8 cellular contexts compared by ENCODE assay signal in the genomic region with DNA sequence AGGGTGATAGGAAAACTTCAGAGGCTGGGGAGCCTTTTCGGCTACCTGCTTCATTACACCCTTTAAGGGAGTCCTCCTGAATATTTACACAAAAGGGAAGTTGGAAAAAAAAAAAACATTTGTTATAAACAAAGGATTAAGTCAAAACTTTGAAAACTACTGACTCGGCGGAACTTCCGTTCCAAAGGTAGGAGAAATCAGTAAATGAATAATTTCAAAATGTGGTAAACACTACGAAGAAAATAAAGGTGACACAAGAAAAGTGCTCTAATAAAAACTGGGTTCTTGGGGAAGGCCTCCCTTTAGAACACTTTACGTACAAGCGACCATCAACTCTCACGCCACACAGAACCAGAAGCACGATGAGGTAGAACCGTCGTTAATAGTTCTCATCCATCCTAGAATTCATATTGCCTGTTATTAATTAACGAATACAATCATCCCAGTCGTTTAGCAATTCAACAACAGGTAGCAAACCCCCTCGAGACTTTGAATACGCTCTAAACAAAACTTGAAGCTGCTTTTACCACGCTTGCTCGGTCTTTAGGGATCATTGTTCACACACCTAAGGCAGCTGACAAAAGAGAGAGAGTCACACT. TPM values are rescaled to one million over a fixed set of nuclear protein-coding genes. Genes with fewer than 3 reads are reported as not detected.
DNase-seq lines count a peak whose midpoint lies in the region; ATAC-seq and TF ChIP-seq lines count a peak whose summit lies in the region.

No MANE protein-coding gene starts in this region.

- H3K27ac ChIP-seq in left ventricle myocardium inferior (replicated peaks), result peak overlapping the region; percentile 98
- peak overlapping the region; percentile 88 for H3K27ac ChIP-seq in mammary epithelial cell (ENCODE audit: insufficient read depth, low read depth, low read length)
- H3K27ac ChIP-seq in uterus, result peak overlapping the region; percentile 94 to 96

- intact Hi-C loops in left ventricle myocardium inferior (cut with micrococcal nuclease) (no loop called here), left ventricle myocardium superior (cut with micrococcal nuclease) (no loop called here), mammary epithelial cell (cut with micrococcal nuclease) (loop anchor here (5.0 to 10.0 kb wide), 2 partner anchors 64 to 1076 kb away; a partner anchor contains a TSS), uterus (cut with DNase I; ENCODE audit: low total_unique reads) (no loop called here)

- H3K36me3 ChIP-seq in left ventricle myocardium inferior (no peaks in the 10 kb centered on the region), mammary epithelial cell (ENCODE audit: insufficient read depth, low read length) (no peaks in the 10 kb centered on the region), uterus (no peaks in the 10 kb centered on the region)

- CTCF ChIA-PET in mammary epithelial cell (lab: Charles Lee; ENCODE audit: low non-redundant PET), result no interaction called here

- BruUV-seq in mammary epithelial cell (replicated peaks; lab: Mats Ljungman, UMichigan), result TSS peak; percentile 44

- no peaks in the 10 kb centered on the region for H4K20me1 ChIP-seq in mammary epithelial cell (ENCODE audit: insufficient read depth, low read length)

- H3K9me3 ChIP-seq in left ventricle myocardium inferior (replicated peaks), result no peaks in the 10 kb centered on the region
- H3K9me3 ChIP-seq in mammary epithelial cell (replicated peaks; ENCODE audit: insufficient read depth, low read length), result no peaks in the 10 kb centered on the region
- H3K9me3 ChIP-seq in uterus, result no peaks in the 10 kb centered on the region

- peaks cover 61% of the 10 kb centered on the region for H3K79me2 ChIP-seq in mammary epithelial cell (ENCODE audit: insufficient read depth, low read length)

- H3K4me1 ChIP-seq in left ventricle myocardium inferior (peaks cover 54% of the 10 kb centered on the region), mammary epithelial cell (ENCODE audit: insufficient read depth, low read length) (peaks cover 13% of the 10 kb centered on the region), uterus (no peaks in the 10 kb centered on the region)

- H3K4me3 ChIP-seq in left ventricle myocardium inferior (peak overlapping the region; percentile 94), mammary epithelial cell (replicated peaks in 1 of 3; ENCODE audit: insufficient read depth in 1 of 3, low read depth in 2 of 3, low read length in 3 of 3) (peak overlapping the region; percentile 89 to 93 (median 89)), uterus (peak overlapping the region; percentile 88 to 91)

- in situ Hi-C loops in mammary epithelial cell (cut with MboI; ENCODE audit: low sequenced_read_pairs in 2 of 2), result loop anchor here in 1 of 2 donors (10.0 kb wide), 1 partner anchor 266 kb away; a partner anchor contains a TSS

- TF ChIP-seq CTCF in left ventricle myocardium inferior (IDR thresholded peaks at IDR 0.05; ENCODE audit: borderline replicate concordance) (no peak), mammary epithelial cell (conservative IDR thresholded peaks at IDR 0.05 in 1 of 2, IDR thresholded peaks at IDR 0.05 in 1 of 2; ENCODE audit: extremely low read depth in 1 of 2, insufficient read depth in 1 of 2, low read depth in 1 of 2, low read length in 2 of 2) (no peak), uterus (IDR thresholded peaks at IDR 0.05) (no peak)

- H3K4me2 ChIP-seq in mammary epithelial cell (ENCODE audit: insufficient read depth, low read depth, low read length), result peak overlapping the region; percentile 87

- dilution Hi-C loops in mammary epithelial cell (cut with HindIII; ENCODE audit: low sequenced_read_pairs), result no loop called here

- H3K27me3 ChIP-seq in left ventricle myocardium inferior (ENCODE audit: low read depth) (no peaks in the 10 kb centered on the region), mammary epithelial cell (ENCODE audit: insufficient read depth, low read length) (no peaks in the 10 kb centered on the region), uterus (no peaks in the 10 kb centered on the region)

- peak overlapping the region; percentile 86 for H2AFZ ChIP-seq in mammary epithelial cell (ENCODE audit: low read depth, low read length)

- peak overlapping the region; percentile 97 for H3K9ac ChIP-seq in mammary epithelial cell (ENCODE audit: insufficient read depth, low read length)

- WGBS in mammary epithelial cell (ENCODE audit: low coverage, missing lambda C conversion rate), result 3% methylated on average over 15 of the region's 17 CpGs

- ATAC-seq in left ventricle myocardium superior (no peak), HG02970 (IDR thresholded peaks at IDR 0.05; ENCODE audit: low FRiP score, unreplicated experiment) (no peak)

- no peak for DNase-seq in left ventricle myocardium inferior
- DNase-seq in left ventricle myocardium superior, result no peak
- DNase-seq in NCI-H2227 (lab: John Stamatoyannopoulos, UW; ENCODE audit: unreplicated experiment), result peak; percentile 43
- no peak for DNase-seq in mammary epithelial cell
- DNase-seq in lung microvascular endothelial cell (ENCODE audit: low read depth in 2 of 2), result peak; percentile 43 to 57
- no peak for DNase-seq in uterus
- DNase-seq in globus pallidus (ENCODE audit: low spot score), result no peak

- TF ChIP-seq POLR2A in uterus (IDR thresholded peaks at IDR 0.05), result no peak

RNA-seq across cellular contexts. Expression of a gene that starts 0.9 kb away (rescaled TPM):
- total RNA-seq in left ventricle myocardium inferior (22.9 TPM), left ventricle myocardium superior (27.0 TPM), mammary epithelial cell (10 to 100 TPM; 52.8 to 94.1 TPM), lung microvascular endothelial cell (24.0 and 27.0 TPM in 2 replicates), uterus (10 to 100 TPM; 23.8 to 61.0 (median 45.5) TPM)
- 23.8 TPM for polyA plus RNA-seq in mammary epithelial cell
- polyA minus RNA-seq in mammary epithelial cell, result 87.3 TPM

RNA-seq across cellular contexts. Expression of a gene that starts 22.1 kb away (rescaled TPM):
- 49.8 TPM for total RNA-seq in left ventricle myocardium inferior
- 49.0 TPM for total RNA-seq in left ventricle myocardium superior
- 10 to 100 TPM; 60.5 to 61.6 TPM for total RNA-seq in mammary epithelial cell
- 53.4 TPM for polyA plus RNA-seq in mammary epithelial cell
- polyA minus RNA-seq in mammary epithelial cell, result 44.0 TPM
- total RNA-seq in lung microvascular endothelial cell, result 36.6 and 56.0 TPM in 2 replicates
- total RNA-seq in uterus, result 10 to 100 TPM; 21.5 to 78.6 (median 55.7) TPM

Comparison
In these comparisons a context has a peak if more than half of its experiments do, and no peak if none do; other contexts are left out.
1. DNase-seq: peak in NCI-H2227 (single experiment) and lung microvascular endothelial cell (2 of 2); none in left ventricle myocardium inferior (single experiment), left ventricle myocardium superior (single experiment), mammary epithelial cell (single experiment), uterus (0 of 2) and globus pallidus (single experiment).
2. Peak in every context shown above with its lines, with median percentiles within 50 percentile points of each other: H3K27ac ChIP-seq and H3K4me3 ChIP-seq.